ENCODE assay signal across 23 cellular contexts in genomic region chr6:168554472-168554871, GRCh38.
"Had no signal": no experiment of that assay in that cellular context is flagged by ENCODE, and none has a peak within 500 bp of the region (broad histone marks: within the 10 kb centered on the region; RNA-seq: fewer than 3 reads in every experiment).

No MANE protein-coding gene starts in this region.

- H3K9me3 ChIP-seq: adrenal gland had no signal

- H3K4me1 ChIP-seq: adrenal gland, SJSA1 had no signal

- H3K27ac ChIP-seq: adrenal gland, SJSA1 had no signal

- H3K36me3 ChIP-seq: adrenal gland, SJSA1 had no signal

- ATAC-seq: activated CD8-positive, alpha-beta T cell treated with anti-CD3 and anti-CD28 coated beads, Interleukin-2, amount 10 ng/mL, durations not matched to agents 7 days and 5 days; WTC11 had no signal

- DNase-seq: activated CD4-positive, alpha-beta T cell treated with anti-CD3 and anti-CD28 coated beads for 48 hours; activated CD4-positive, alpha-beta T cell treated with anti-CD3 and anti-CD28 coated beads, Interleukin-2, amount 50 U/mL, for 4 hours; activated CD4-positive, CD25-positive, alpha-beta regulatory T cell treated with anti-CD3 and anti-CD28 coated beads, Interleukin-2, amount 50 U/mL, for 72 hours; activated CD8-positive, alpha-beta memory T cell treated with anti-CD3 and anti-CD28 coated beads, Interleukin-2, amount 50 U/mL, for 48 hours; activated CD8-positive, alpha-beta T cell treated with anti-CD3 and anti-CD28 coated beads, Interleukin-2, amount 10 ng/mL, durations not matched to agents 7 days and 5 days; activated naive CD4-positive, alpha-beta T cell treated with anti-CD3 and anti-CD28 coated beads, Interleukin-2, amount 50 U/mL, for 16 hours; activated naive CD8-positive, alpha-beta T cell treated with anti-CD3 and anti-CD28 coated beads, Interleukin-2, amount 10 ng/mL, durations not matched to agents 7 days and 5 days; activated T-cell treated with anti-CD3 and anti-CD28 coated beads, Interleukin-2, amount 50 U/mL, for 1 hour; adrenal gland; anterior cingulate cortex; KG1; NCI-H1092; NCI-H1417 treated with DMSO at 0.1 percent for 48 hours; NCI-H1694; NCI-H2029; NCI-H2107; NCI-H2171 treated with DMSO at 0.1 percent for 48 hours; NCI-H226; NCI-H526; NCI-H82; SHP77 had no signal

- H3K27me3 ChIP-seq: adrenal gland, SJSA1 had no signal

- H3K4me3 ChIP-seq: adrenal gland, SJSA1 had no signal
